ENCODE assay signal across 19 cellular contexts in the genomic region with DNA sequence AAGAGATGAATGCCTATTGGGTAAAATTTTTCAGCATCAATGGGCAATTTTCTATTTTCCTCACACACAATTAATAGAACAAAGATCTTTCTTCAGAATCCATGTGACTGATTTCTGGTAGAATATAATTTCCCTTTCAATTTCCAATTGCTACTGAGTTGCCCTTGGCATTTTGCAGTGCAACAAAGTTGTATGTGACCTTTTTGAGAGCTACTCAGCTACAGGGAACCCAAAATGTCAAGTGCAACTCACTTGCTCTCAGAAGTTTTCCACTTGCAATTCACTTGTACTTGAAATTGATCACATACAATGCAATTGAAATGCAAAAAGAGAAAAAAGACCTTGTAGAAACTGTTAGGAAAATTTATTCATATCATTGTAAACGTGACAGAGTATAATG.
"Had no signal": no experiment of that assay in that cellular context is flagged by ENCODE, and none has a peak within 500 bp of the region (broad histone marks: within the 10 kb centered on the region; RNA-seq: fewer than 3 reads in every experiment).

No MANE protein-coding gene starts in this region.

- H3K27ac ChIP-seq: breast epithelium, SJSA1 had no signal

- H3K4me1 Mint-ChIP-seq: activated CD4-positive, alpha-beta memory T cell treated with anti-CD3 and anti-CD28 coated beads, Interleukin-2, amount 10 ng/mL, durations not matched to agents 7 days and 5 days; activated CD4-positive, alpha-beta T cell treated with anti-CD3 and anti-CD28 coated beads, Interleukin-2, amount 10 ng/mL, durations not matched to agents 7 days and 5 days; activated naive CD4-positive, alpha-beta T cell treated with anti-CD3 and anti-CD28 coated beads, Interleukin-2, amount 10 ng/mL, durations not matched to agents 7 days and 5 days; WTC11 had no signal

- H3K9me3 Mint-ChIP-seq: activated CD4-positive, alpha-beta memory T cell treated with anti-CD3 and anti-CD28 coated beads, Interleukin-2, amount 10 ng/mL, durations not matched to agents 7 days and 5 days; activated CD4-positive, alpha-beta T cell treated with anti-CD3 and anti-CD28 coated beads, Interleukin-2, amount 10 ng/mL, durations not matched to agents 7 days and 5 days; activated naive CD4-positive, alpha-beta T cell treated with anti-CD3 and anti-CD28 coated beads, Interleukin-2, amount 10 ng/mL, durations not matched to agents 7 days and 5 days; activated T-helper 2 cell treated with anti-CD3 and anti-CD28 coated beads, Interferon-gamma antibody, Interleukin-2, Interleukin-4, amounts not matched to agents 10 μg/mL and 5 μg/mL and 100 μg/mL, durations not matched to agents 14 hours and 24 hours and 36 hours; T-helper 1 cell treated with Interleukin-12 subunit alpha and Interleukin-12 subunit beta and Interleukin-4 antibody, amounts not matched to agents 30 μg/mL and 1 μg/mL, for 36 hours had no signal

- ATAC-seq: PC-3, WTC11 had no signal

- H3K36me3 ChIP-seq: adrenal gland, breast epithelium, SJSA1 had no signal

- H3K27ac Mint-ChIP-seq: activated CD4-positive, alpha-beta memory T cell treated with anti-CD3 and anti-CD28 coated beads, Interleukin-2, amount 10 ng/mL, durations not matched to agents 7 days and 5 days; activated CD4-positive, alpha-beta T cell treated with anti-CD3 and anti-CD28 coated beads, Interleukin-2, amount 10 ng/mL, durations not matched to agents 7 days and 5 days; activated naive CD4-positive, alpha-beta T cell treated with anti-CD3 and anti-CD28 coated beads, Interleukin-2, amount 10 ng/mL, durations not matched to agents 7 days and 5 days; activated naive CD8-positive, alpha-beta T cell treated with anti-CD3 and anti-CD28 coated beads for 36 hours; activated T-helper 2 cell treated with anti-CD3 and anti-CD28 coated beads, Interferon-gamma antibody, Interleukin-2, Interleukin-4, amounts not matched to agents 10 μg/mL and 5 μg/mL and 100 μg/mL, durations not matched to agents 14 hours and 24 hours and 36 hours; T-helper 1 cell treated with Interleukin-12 subunit alpha and Interleukin-12 subunit beta and Interleukin-4 antibody, amounts not matched to agents 30 μg/mL and 1 μg/mL, for 36 hours; WTC11 had no signal

- H3K4me3 ChIP-seq: adrenal gland, breast epithelium, SJSA1 had no signal

- H3K4me3 Mint-ChIP-seq: activated CD4-positive, alpha-beta memory T cell treated with anti-CD3 and anti-CD28 coated beads, Interleukin-2, amount 10 ng/mL, durations not matched to agents 7 days and 5 days; activated CD4-positive, alpha-beta T cell treated with anti-CD3 and anti-CD28 coated beads, Interleukin-2, amount 10 ng/mL, durations not matched to agents 7 days and 5 days; activated naive CD4-positive, alpha-beta T cell treated with anti-CD3 and anti-CD28 coated beads, Interleukin-2, amount 10 ng/mL, durations not matched to agents 7 days and 5 days; activated naive CD8-positive, alpha-beta T cell treated with anti-CD3 and anti-CD28 coated beads for 36 hours; T-helper 1 cell treated with Interleukin-12 subunit alpha and Interleukin-12 subunit beta and Interleukin-4 antibody, amounts not matched to agents 30 μg/mL and 1 μg/mL, for 36 hours; WTC11 had no signal

- H3K27me3 Mint-ChIP-seq: activated CD4-positive, alpha-beta memory T cell treated with anti-CD3 and anti-CD28 coated beads, Interleukin-2, amount 10 ng/mL, durations not matched to agents 7 days and 5 days; activated CD4-positive, alpha-beta T cell treated with anti-CD3 and anti-CD28 coated beads, Interleukin-2, amount 10 ng/mL, durations not matched to agents 7 days and 5 days; activated naive CD4-positive, alpha-beta T cell treated with anti-CD3 and anti-CD28 coated beads, Interleukin-2, amount 10 ng/mL, durations not matched to agents 7 days and 5 days had no signal

- H3K27me3 ChIP-seq: adrenal gland, breast epithelium, SJSA1 had no signal

- H3K36me3 Mint-ChIP-seq: activated naive CD4-positive, alpha-beta T cell treated with anti-CD3 and anti-CD28 coated beads, Interleukin-2, amount 10 ng/mL, durations not matched to agents 7 days and 5 days; activated naive CD8-positive, alpha-beta T cell treated with anti-CD3 and anti-CD28 coated beads for 36 hours; WTC11 had no signal

- H3K9me3 ChIP-seq: adrenal gland, breast epithelium, SJSA1 had no signal

- DNase-seq: activated CD4-positive, alpha-beta memory T cell treated with anti-CD3 and anti-CD28 coated beads, Interleukin-2, amount 10 ng/mL, durations not matched to agents 7 days and 5 days; activated CD4-positive, alpha-beta T cell treated with anti-CD3 and anti-CD28 coated beads for 1 hour; activated CD4-positive, alpha-beta T cell treated with anti-CD3 and anti-CD28 coated beads, Interleukin-2, amount 10 ng/mL, durations not matched to agents 7 days and 5 days; activated gamma-delta T cell treated with Interleukin-2 at 50 U/mL for 16 hours; activated naive CD4-positive, alpha-beta T cell treated with anti-CD3 and anti-CD28 coated beads, Interleukin-2, amount 10 ng/mL, durations not matched to agents 7 days and 5 days; activated naive CD8-positive, alpha-beta T cell treated with anti-CD3 and anti-CD28 coated beads for 36 hours; activated T-cell treated with anti-CD3 and anti-CD28 coated beads for 4 hours; activated T-cell treated with anti-CD3 and anti-CD28 coated beads, Interleukin-2, amount 50 U/mL, for 48 hours; adrenal gland; anterior cingulate cortex; KG1; NCI-H2107; NCI-H2227 treated with DMSO at 0.1 percent for 48 hours; PC-3 had no signal

- H3K4me1 ChIP-seq: breast epithelium, SJSA1 had no signal
